ENCODE assay signal across 1 cellular context in the genomic region with DNA sequence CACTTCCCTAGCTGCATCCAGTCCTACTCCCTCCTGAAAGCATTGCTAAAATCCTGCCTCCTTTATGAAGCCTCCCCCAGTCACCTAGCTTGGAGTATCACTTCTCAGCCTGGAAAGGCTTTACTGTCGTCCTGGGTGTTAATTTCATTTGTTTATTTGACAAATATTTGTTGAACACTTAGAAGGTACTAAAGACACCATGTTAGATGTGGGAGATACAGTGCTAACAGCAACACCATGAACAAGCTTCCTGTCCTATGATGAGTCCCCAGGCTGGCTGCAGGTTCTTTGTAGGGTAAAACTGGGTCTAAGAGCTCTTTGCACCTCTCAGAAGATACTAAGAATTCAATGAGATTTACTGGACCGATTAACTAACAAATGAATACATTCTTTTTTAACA.
A peak's percentile ranks its signal among the peaks of the same experiment; 100 is the strongest.
TF ChIP-seq lines count a peak whose summit lies in the region.

No MANE protein-coding gene starts in this region.

TF ChIP-seq in GM12878, 131 proteins besides CTCF, POLR2A, EP300 and RAD21 (continued from another document):
- TF ChIP-seq ZNF687 (IDR thresholded peaks at IDR 0.05) (0 out of 2 replicates have a peak, but pooled peaks have one; percentile 6), ZZZ3 (IDR thresholded peaks at IDR 0.05; ENCODE audit: control insufficient read depth, insufficient read length, low read depth) (no peak)
